ENCODE assay signal across 8 cellular contexts in genomic region chr7:76292206-76292573, GRCh38. TPM values are rescaled to one million over a fixed set of nuclear protein-coding genes. Genes with fewer than 3 reads are reported as not detected.
DNase-seq lines count a peak whose midpoint lies in the region; ATAC-seq and TF ChIP-seq lines count a peak whose summit lies in the region.

No MANE protein-coding gene starts in this region.

- peak overlapping the region; percentile 4; the same call in 1 of the 2 replicates for H3K9ac ChIP-seq in KMS-11

- peaks cover 44% of the 10 kb centered on the region for H3K4me1 ChIP-seq in KMS-11 (ENCODE audit: low read depth, poor library complexity, severe bottlenecking)
- H3K4me1 ChIP-seq in naive thymus-derived CD4-positive, alpha-beta T cell (ENCODE audit: control insufficient read depth in 2 of 2, insufficient read depth in 2 of 2, low read length in 2 of 2) = no peaks in the 10 kb centered on the region

- no peak overlapping the region for H3K27ac Mint-ChIP-seq in naive thymus-derived CD8-positive, alpha-beta T cell
- H3K27ac Mint-ChIP-seq in naive thymus-derived CD4-positive, alpha-beta T cell = no peak overlapping the region

- H4K20me1 ChIP-seq in KMS-11 (ENCODE audit: insufficient read depth) = no peaks in the 10 kb centered on the region

- no peaks in the 10 kb centered on the region for H3K9me3 Mint-ChIP-seq in naive thymus-derived CD8-positive, alpha-beta T cell
- no peaks in the 10 kb centered on the region for H3K9me3 Mint-ChIP-seq in naive thymus-derived CD4-positive, alpha-beta T cell

- H3K79me2 ChIP-seq in KMS-11 (ENCODE audit: insufficient read depth, low read depth) = no peaks in the 10 kb centered on the region

- H3K4me1 Mint-ChIP-seq in naive thymus-derived CD8-positive, alpha-beta T cell = peaks cover 4 to 10% (median 8%) of the 10 kb centered on the region in 4 donors
- H3K4me1 Mint-ChIP-seq in naive thymus-derived CD4-positive, alpha-beta T cell = peaks cover 0 to 23% (median 5%) of the 10 kb centered on the region in 7 donors

- peak overlapping the region; percentile 75 for H2AFZ ChIP-seq in KMS-11 (ENCODE audit: low read depth)

- no peaks in the 10 kb centered on the region for H3K9me3 ChIP-seq in naive thymus-derived CD4-positive, alpha-beta T cell (ENCODE audit: control insufficient read depth in 2 of 3, low read length in 3 of 3)

- H3K4me2 ChIP-seq in KMS-11 = peak overlapping the region; percentile 50; the same call in 1 of the 2 replicates

- DNase-seq in choroid plexus epithelial cell (ENCODE audit: low read depth) (peak; percentile 55), GM10248 (ENCODE audit: extremely low spot score) (no peak)
- no peak for DNase-seq in naive thymus-derived CD8-positive, alpha-beta T cell
- DNase-seq in naive thymus-derived CD4-positive, alpha-beta T cell = no peak

- H3K4me3 ChIP-seq in KMS-11 (IDR thresholded peaks at IDR 0.05; ENCODE audit: insufficient read depth, low read depth, low read length) = no peak overlapping the region
- peak overlapping the region; percentile 41 for H3K4me3 ChIP-seq in choroid plexus epithelial cell (ENCODE audit: low read depth, low read length)
- no peak overlapping the region for H3K4me3 ChIP-seq in naive thymus-derived CD4-positive, alpha-beta T cell (ENCODE audit: low read length)

- no peaks in the 10 kb centered on the region for H3K27me3 Mint-ChIP-seq in naive thymus-derived CD8-positive, alpha-beta T cell
- H3K27me3 Mint-ChIP-seq in naive thymus-derived CD4-positive, alpha-beta T cell = peaks cover 0 to 6% (median 0%) of the 10 kb centered on the region in 5 donors

- intact Hi-C loops in naive thymus-derived CD4-positive, alpha-beta T cell (cut with micrococcal nuclease) = no loop called here

- H3K27me3 ChIP-seq in KMS-11 (ENCODE audit: insufficient read depth, low read depth) = no peaks in the 10 kb centered on the region; the same call in 1 of the 2 replicates
- no peaks in the 10 kb centered on the region for H3K27me3 ChIP-seq in naive thymus-derived CD4-positive, alpha-beta T cell (ENCODE audit: control insufficient read depth in 2 of 2, insufficient read depth in 2 of 2, low read length in 2 of 2)

- CTCF ChIA-PET in GM10248 (lab: Yijun Ruan, JAX) = interaction anchor here (0.6 to 19.3 kb wide), 12 partner anchors 10 to 1043 kb away, joined by 3 to 339 read pairs (median 4); partner anchors contain the start of gene HSPB1
- CTCF ChIA-PET in naive thymus-derived CD4-positive, alpha-beta T cell (lab: Charles Lee) = interaction anchor here (0.6 to 2.8 kb wide), 7 partner anchors 9 to 113 kb away, joined by 3 to 79 read pairs (median 4); no protein-coding TSS in a partner anchor

- no peak for TF ChIP-seq CTCF in C4-2B (conservative IDR thresholded peaks at IDR 0.05)
- no peak for TF ChIP-seq CTCF in KMS-11 (conservative IDR thresholded peaks at IDR 0.05; ENCODE audit: low read depth, low read length)
- TF ChIP-seq CTCF in choroid plexus epithelial cell (conservative IDR thresholded peaks at IDR 0.05; ENCODE audit: low read depth, low read length) = no peak
- TF ChIP-seq CTCF in GM10248 (IDR thresholded peaks at IDR 0.05; ENCODE audit: control extremely low read depth, extremely low read depth, low read depth, missing control alignments) = no peak

- H3K27ac ChIP-seq in C4-2B (peak overlapping the region; percentile 83), KMS-11 (no peak overlapping the region)
- no peak overlapping the region for H3K27ac ChIP-seq in naive thymus-derived CD4-positive, alpha-beta T cell (ENCODE audit: low read depth, low read length)

- no peaks in the 10 kb centered on the region for H3K36me3 ChIP-seq in KMS-11 (ENCODE audit: insufficient read depth)
- H3K36me3 ChIP-seq in naive thymus-derived CD4-positive, alpha-beta T cell (ENCODE audit: control insufficient read depth in 2 of 3, insufficient read depth in 3 of 3, low read length in 3 of 3) = no peaks in the 10 kb centered on the region

- H3K4me3 Mint-ChIP-seq in naive thymus-derived CD8-positive, alpha-beta T cell = no peak overlapping the region
- H3K4me3 Mint-ChIP-seq in naive thymus-derived CD4-positive, alpha-beta T cell = no peak overlapping the region

- peak; percentile 3 to 9 for ATAC-seq in naive thymus-derived CD8-positive, alpha-beta T cell
- no peak for ATAC-seq in HG03135 (IDR thresholded peaks at IDR 0.05; ENCODE audit: unreplicated experiment)
- ATAC-seq in HG03565 (IDR thresholded peaks at IDR 0.05; ENCODE audit: unreplicated experiment) = no peak
- no peak for ATAC-seq in naive thymus-derived CD4-positive, alpha-beta T cell

- no peaks in the 10 kb centered on the region for H3K36me3 Mint-ChIP-seq in naive thymus-derived CD8-positive, alpha-beta T cell
- H3K36me3 Mint-ChIP-seq in naive thymus-derived CD4-positive, alpha-beta T cell = no peaks in the 10 kb centered on the region

- POLR2A ChIA-PET in naive thymus-derived CD8-positive, alpha-beta T cell (lab: Charles Lee) = interaction anchor here (2.5 to 2.8 kb wide), 2 partner anchors 22 to 26 kb away, joined by 14 to 17 read pairs; no protein-coding TSS in a partner anchor
- POLR2A ChIA-PET in GM10248 (lab: Yijun Ruan, JAX) = interaction anchor here (0.6 to 0.7 kb wide), 3 partner anchors 8 to 27 kb away, joined by 3 to 7 read pairs (median 4); no protein-coding TSS in a partner anchor
- POLR2A ChIA-PET in naive thymus-derived CD4-positive, alpha-beta T cell (lab: Charles Lee) = interaction anchor here (1.7 to 2.3 kb wide), 2 partner anchors 22 to 26 kb away, joined by 4 to 8 read pairs; no protein-coding TSS in a partner anchor

RNA-seq across cellular contexts. Expression of gene HSPB1, which starts 10.3 kb away (rescaled TPM):
- 10 to 100 TPM; 48.5 to 49.4 TPM for total RNA-seq in naive thymus-derived CD8-positive, alpha-beta T cell
- polyA plus RNA-seq in naive thymus-derived CD8-positive, alpha-beta T cell = 100 to 1,000 TPM in 2 of 3 donors, 10 to 100 TPM in 1; 96.4 to 128 (median 125) TPM
- total RNA-seq in naive thymus-derived CD4-positive, alpha-beta T cell = 10 to 100 TPM; 26.3 to 47.2 (median 40.5) TPM
- polyA plus RNA-seq in naive thymus-derived CD4-positive, alpha-beta T cell = 10 to 100 TPM; 68.6 to 93.5 TPM

Comparison
In these comparisons a context has a peak if more than half of its experiments do, and no peak if none do; other contexts are left out.
1. ATAC-seq: peak in naive thymus-derived CD8-positive, alpha-beta T cell (2 of 2); none in HG03135 (single experiment), HG03565 (single experiment) and naive thymus-derived CD4-positive, alpha-beta T cell (single experiment).